Comparison of ENCODE assay signal across 24 cellular contexts in genomic region chr1:35901235-35901634, GRCh38.
"Had no signal": no experiment of that assay in that cellular context is flagged by ENCODE, and none has a peak within 500 bp of the region (broad histone marks: within the 10 kb centered on the region; RNA-seq: fewer than 3 reads in every experiment).

No MANE protein-coding gene starts in this region.

- H3K4me3 Mint-ChIP-seq: effector memory CD8-positive, alpha-beta T cell; endodermal cell; mesothelial cell of epicardium; naive B cell had no signal

- H3K9me3 ChIP-seq: esophagus squamous epithelium, gastrocnemius medialis, heart right ventricle, left lung, lower lobe of right lung, mucosa of descending colon had no signal

- H3K27ac ChIP-seq: coronary artery, epithelial cell of prostate, esophagus squamous epithelium, gastrocnemius medialis, heart right ventricle, left lung, lower lobe of right lung had no signal

- H3K27me3 ChIP-seq: esophagus squamous epithelium, gastrocnemius medialis, heart right ventricle, left lung had no signal

- H3K27ac Mint-ChIP-seq: effector memory CD8-positive, alpha-beta T cell; endodermal cell; mesothelial cell of epicardium had no signal

- H3K4me3 ChIP-seq: coronary artery, esophagus squamous epithelium, gastrocnemius medialis, heart right ventricle, left lung, lower lobe of right lung, mucosa of descending colon had no signal

- DNase-seq: effector CD8-positive, alpha-beta T cell; effector memory CD8-positive, alpha-beta T cell; endodermal cell; erythroblast; esophagus squamous epithelium; foreskin fibroblast; foreskin melanocyte; gastrocnemius medialis; glutamatergic neuron; head of caudate nucleus; heart right ventricle; hippocampal formation; kidney glomerular epithelial cell; left colon; left lung; left ventricle myocardium superior; lower lobe of right lung; mesenchymal stem cell; mucosa of descending colon; naive B cell had no signal

- H3K4me1 ChIP-seq: esophagus squamous epithelium, gastrocnemius medialis, left lung, lower lobe of right lung had no signal

- H3K4me1 Mint-ChIP-seq: endodermal cell, mesothelial cell of epicardium had no signal

- H3K9me3 Mint-ChIP-seq: effector memory CD8-positive, alpha-beta T cell; endodermal cell; mesothelial cell of epicardium; naive B cell had no signal

- H3K27me3 Mint-ChIP-seq: effector memory CD8-positive, alpha-beta T cell; naive B cell had no signal

- ATAC-seq: effector memory CD8-positive, alpha-beta T cell; esophagus mucosa; gastrocnemius medialis; left colon; left lung; left ventricle myocardium superior; lower lobe of right lung; mucosa of descending colon had no signal
